ENCODE assay signal across 4 cellular contexts in the genomic region with DNA sequence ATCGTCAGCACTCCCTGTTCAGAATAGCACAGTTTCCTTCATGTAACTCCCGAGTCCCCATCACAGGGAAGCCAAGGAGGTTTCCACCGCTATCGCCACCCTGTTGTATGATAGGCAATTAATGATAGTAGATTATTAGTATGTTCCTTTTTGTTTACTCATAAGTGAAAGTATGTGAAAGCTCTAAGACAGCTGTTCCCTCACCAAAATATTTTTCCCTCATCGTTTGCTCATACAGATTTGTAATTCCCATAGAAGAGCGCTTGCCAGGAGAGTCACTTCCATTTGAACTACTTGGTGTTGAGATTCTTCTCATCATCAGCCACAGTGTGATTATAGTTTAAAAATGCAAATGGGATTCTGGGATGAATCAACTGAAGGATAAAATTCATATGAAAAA.
"Had no signal": no experiment of that assay in that cellular context is flagged by ENCODE, and none has a peak within 500 bp of the region (broad histone marks: within the 10 kb centered on the region; RNA-seq: fewer than 3 reads in every experiment).

No MANE protein-coding gene starts in this region.

- H3K4me2 ChIP-seq: GM23338 had no signal

- H2AFZ ChIP-seq: GM23338 had no signal

- ATAC-seq: GM23338 had no signal

- H3K27ac Mint-ChIP-seq: GM23338, H9 had no signal

- DNase-seq: H9, HCEC 1CT, IMR-90 had no signal

- H3K9me3 Mint-ChIP-seq: GM23338, H9 had no signal

- H3K4me3 Mint-ChIP-seq: GM23338, H9 had no signal

- H3K4me3 ChIP-seq: GM23338 had no signal
